Comparison of ENCODE assay signal across 8 cellular contexts in genomic region chr1:205456868-205457724, GRCh38. TPM values are rescaled to one million over a fixed set of nuclear protein-coding genes. Genes with fewer than 3 reads are reported as not detected.
DNase-seq lines count a peak whose midpoint lies in the region; ATAC-seq and TF ChIP-seq lines count a peak whose summit lies in the region.

No MANE protein-coding gene starts in this region.

- peak overlapping the region; percentile 64 for H3K4me3 Mint-ChIP-seq in activated naive CD4-positive, alpha-beta T cell treated with anti-CD3 and anti-CD28 coated beads, Interleukin-2, amount 50 U/mL, for 24 hours

- H3K36me3 Mint-ChIP-seq in activated naive CD4-positive, alpha-beta T cell treated with anti-CD3 and anti-CD28 coated beads, Interleukin-2, amount 50 U/mL, for 24 hours: no peaks in the 10 kb centered on the region

- H3K9me3 ChIP-seq in upper lobe of left lung: no peaks in the 10 kb centered on the region

- no peak for ATAC-seq in upper lobe of left lung (ENCODE audit: low FRiP score in 2 of 2)
- ATAC-seq in GM19452 (IDR thresholded peaks at IDR 0.05; ENCODE audit: unreplicated experiment): no peak

- no peak for TF ChIP-seq CTCF in upper lobe of left lung (IDR thresholded peaks at IDR 0.05)
- TF ChIP-seq CTCF in brain microvascular endothelial cell (IDR thresholded peaks at IDR 0.05; ENCODE audit: low read depth, low read length, missing control alignments): no peak

- peaks cover 16 to 30% (median 22%) of the 10 kb centered on the region in 4 donors for H3K4me1 ChIP-seq in upper lobe of left lung

- H3K36me3 ChIP-seq in upper lobe of left lung (no peaks in the 10 kb centered on the region), brain microvascular endothelial cell (replicated peaks) (no peaks in the 10 kb centered on the region)

- 2% methylated on average over 39 of the region's 74 CpGs; no CpG with 5 or more reads in 1 of the 2 donors for WGBS in upper lobe of left lung, 2 donors

- peaks cover 46% of the 10 kb centered on the region for H3K27me3 Mint-ChIP-seq in activated naive CD4-positive, alpha-beta T cell treated with anti-CD3 and anti-CD28 coated beads, Interleukin-2, amount 50 U/mL, for 24 hours

- TF ChIP-seq POLR2A in upper lobe of left lung (IDR thresholded peaks at IDR 0.05): no peak

- H3K4me3 ChIP-seq in iPS-11a (ENCODE audit: low read depth, low read length): peak overlapping the region; percentile 78
- peak overlapping the region in 3 of 4 donors; percentile 11 to 36 (median 21) for H3K4me3 ChIP-seq in upper lobe of left lung
- no peak overlapping the region for H3K4me3 ChIP-seq in brain microvascular endothelial cell (ENCODE audit: low read depth, low read length)

- H3K9me3 Mint-ChIP-seq in activated naive CD4-positive, alpha-beta T cell treated with anti-CD3 and anti-CD28 coated beads, Interleukin-2, amount 50 U/mL, for 24 hours: no peaks in the 10 kb centered on the region

- no peak overlapping the region for H3K27ac Mint-ChIP-seq in activated naive CD4-positive, alpha-beta T cell treated with anti-CD3 and anti-CD28 coated beads, Interleukin-2, amount 50 U/mL, for 24 hours

- in situ Hi-C loops in brain microvascular endothelial cell (cut with HindIII; ENCODE audit: low pct_ligation_motif_present, low sequenced_read_pairs): no loop called here

- TF ChIP-seq EP300 in upper lobe of left lung (IDR thresholded peaks at IDR 0.05): no peak

- no peak overlapping the region for H3K27ac ChIP-seq in upper lobe of left lung
- H3K27ac ChIP-seq in brain microvascular endothelial cell: no peak overlapping the region

- DNase-seq in activated naive CD4-positive, alpha-beta T cell treated with Interleukin-2 at 50 U/mL for 16 hours: no peak
- DNase-seq in SHP77 treated with DMSO at 0.1 percent for 48 hours (lab: John Stamatoyannopoulos, UW): peak; percentile 35
- peak in 1 of 2 donors; percentile 86 for DNase-seq in upper lobe of left lung
- no peak for DNase-seq in nucleus accumbens (lab: John Stamatoyannopoulos, UW)
- no peak for DNase-seq in brain microvascular endothelial cell

- peaks cover 12% of the 10 kb centered on the region for H3K4me1 Mint-ChIP-seq in activated naive CD4-positive, alpha-beta T cell treated with anti-CD3 and anti-CD28 coated beads, Interleukin-2, amount 50 U/mL, for 24 hours

- H3K27me3 ChIP-seq in upper lobe of left lung (peaks cover 0 to 39% (median 22%) of the 10 kb centered on the region in 4 donors), brain microvascular endothelial cell (replicated peaks) (peaks cover 63% of the 10 kb centered on the region)

RNA-seq across cellular contexts. Expression of gene BLACAT1, which starts 1.3 kb away (rescaled TPM):
- 1 to 10 TPM in 4 of 6 donors, under 1 TPM in 2; 0.40 to 4.2 (median 1.1) TPM for total RNA-seq in upper lobe of left lung

RNA-seq across cellular contexts. Expression of gene LEMD1, which starts 35.2 kb away (rescaled TPM):
- 10 to 100 TPM in 1 of 6 donors, 1 to 10 TPM in 3, not detected in 2; 1.1 to 14.7 (median 1.7) TPM for total RNA-seq in upper lobe of left lung

RNA-seq across cellular contexts. Expression of gene CDK18, which starts 47.4 kb away (rescaled TPM):
- 100 to 1,000 TPM in 1 of 6 donors, 10 to 100 TPM in 5; 16.7 to 130 (median 30.4) TPM for total RNA-seq in upper lobe of left lung
